In genomic region chr2:232487385-232488096, GRCh38 we compare ENCODE assay signal across 12 cellular contexts. TPM values are rescaled to one million over a fixed set of nuclear protein-coding genes. Genes with fewer than 3 reads are reported as not detected.
DNase-seq lines count a peak whose midpoint lies in the region; ATAC-seq, FAIRE-seq and TF ChIP-seq lines count a peak whose summit lies in the region.
"Had no signal": no experiment of that assay in that cellular context is flagged by ENCODE, and none has a peak within 500 bp of the region (broad histone marks: within the 10 kb centered on the region; RNA-seq: fewer than 3 reads in every experiment).

TSS of gene ECEL1 (minus strand) at chr2:232487834. CDS start at chr2:232486653, 1,181 bp downstream.

- H3K4me3 ChIP-seq in kidney (ENCODE audit: low read length in 2 of 2) (no peak within 1 kb of the TSS), thoracic aorta (peak within 1 kb of the TSS; percentile 47)

- no peak for DNase-seq in activated naive CD8-positive, alpha-beta T cell treated with anti-CD3 and anti-CD28 coated beads for 36 hours
- DNase-seq in T-helper 17 cell = peak in 1 of 3 donors; percentile 5
- DNase-seq in kidney = peak; percentile 71
- DNase-seq in thoracic aorta (ENCODE audit: low spot score) = no peak
- no peak for DNase-seq in activated CD4-positive, alpha-beta memory T cell treated with anti-CD3 and anti-CD28 coated beads for 36 hours
- DNase-seq in CD1c-positive myeloid dendritic cell (ENCODE audit: extremely low spot score) = no peak
- DNase-seq: NCI-H187 had no signal

- H3K36me3 ChIP-seq in kidney (ENCODE audit: control insufficient read depth in 1 of 2, insufficient read depth in 2 of 2, low read length in 2 of 2) = no peaks in the 10 kb centered on the region
- no peaks in the 10 kb centered on the region for H3K36me3 ChIP-seq in thoracic aorta
- H3K36me3 ChIP-seq: thyroid gland had no signal

- H3K27ac Mint-ChIP-seq in activated naive CD8-positive, alpha-beta T cell = no peak within 1 kb of the TSS
- no peak within 1 kb of the TSS for H3K27ac Mint-ChIP-seq in activated naive CD8-positive, alpha-beta T cell treated with anti-CD3 and anti-CD28 coated beads for 36 hours
- H3K27ac Mint-ChIP-seq in T-helper 17 cell = no peak within 1 kb of the TSS
- H3K27ac Mint-ChIP-seq in activated CD4-positive, alpha-beta memory T cell treated with anti-CD3 and anti-CD28 coated beads for 36 hours = no peak within 1 kb of the TSS

- H3K4me1 ChIP-seq in kidney (ENCODE audit: control insufficient read depth in 1 of 2, insufficient read depth in 1 of 2, low read depth in 1 of 2, low read length in 2 of 2) (no peaks in the 10 kb centered on the region), thoracic aorta (ENCODE audit: control insufficient read depth in 1 of 2, low read depth in 2 of 2) (peaks cover 0 to 6% of the 10 kb centered on the region in 2 donors)

- H3K4me3 Mint-ChIP-seq in activated naive CD8-positive, alpha-beta T cell = peak within 1 kb of the TSS; percentile 57
- no peak within 1 kb of the TSS for H3K4me3 Mint-ChIP-seq in activated naive CD8-positive, alpha-beta T cell treated with anti-CD3 and anti-CD28 coated beads for 36 hours
- peak within 1 kb of the TSS; percentile 83 for H3K4me3 Mint-ChIP-seq in T-helper 17 cell
- H3K4me3 Mint-ChIP-seq in activated CD4-positive, alpha-beta memory T cell treated with anti-CD3 and anti-CD28 coated beads for 36 hours = no peak within 1 kb of the TSS

- intact Hi-C loops in kidney (cut with DNase I) = no loop called here
- intact Hi-C loops in activated CD4-positive, alpha-beta memory T cell treated with anti-CD3 and anti-CD28 coated beads for 36 hours (cut with micrococcal nuclease) = no loop called here

- no peak within 1 kb of the TSS for H3K27ac ChIP-seq in kidney (ENCODE audit: low read depth in 2 of 2, low read length in 2 of 2)
- H3K27ac ChIP-seq in thoracic aorta = no peak within 1 kb of the TSS
- H3K27ac ChIP-seq: thyroid gland, VCaP had no signal

- TF ChIP-seq CTCF in kidney (IDR thresholded peaks at IDR 0.05; ENCODE audit: borderline replicate concordance, extremely low read depth, insufficient read depth) (no peak), thoracic aorta (IDR thresholded peaks at IDR 0.05) (no peak)

- H3K9ac ChIP-seq in kidney (ENCODE audit: low read length in 2 of 2) = no peak within 1 kb of the TSS

- FAIRE-seq in kidney (lab: Jason Lieb, UNC) = no peak
- FAIRE-seq: bronchial epithelial cell had no signal

- CTCF ChIA-PET in activated CD4-positive, alpha-beta memory T cell treated with anti-CD3 and anti-CD28 coated beads for 36 hours (lab: Charles Lee) = no interaction called here

- peaks cover 8% of the 10 kb centered on the region for H3K4me1 Mint-ChIP-seq in activated naive CD8-positive, alpha-beta T cell (ENCODE audit: low read depth)
- peaks cover 3% of the 10 kb centered on the region for H3K4me1 Mint-ChIP-seq in activated naive CD8-positive, alpha-beta T cell treated with anti-CD3 and anti-CD28 coated beads for 36 hours
- peaks cover 8% of the 10 kb centered on the region for H3K4me1 Mint-ChIP-seq in T-helper 17 cell
- peaks cover 8% of the 10 kb centered on the region for H3K4me1 Mint-ChIP-seq in activated CD4-positive, alpha-beta memory T cell treated with anti-CD3 and anti-CD28 coated beads for 36 hours (ENCODE audit: low read depth)

- H3K27me3 Mint-ChIP-seq in activated naive CD8-positive, alpha-beta T cell = peaks cover 13% of the 10 kb centered on the region
- H3K27me3 Mint-ChIP-seq in activated naive CD8-positive, alpha-beta T cell treated with anti-CD3 and anti-CD28 coated beads for 36 hours = peaks cover 49% of the 10 kb centered on the region
- H3K27me3 Mint-ChIP-seq in T-helper 17 cell = peaks cover 62% of the 10 kb centered on the region
- H3K27me3 Mint-ChIP-seq in activated CD4-positive, alpha-beta memory T cell treated with anti-CD3 and anti-CD28 coated beads for 36 hours = peaks cover 52% of the 10 kb centered on the region

- POLR2A ChIA-PET in activated CD4-positive, alpha-beta memory T cell treated with anti-CD3 and anti-CD28 coated beads for 36 hours (lab: Charles Lee) = no interaction called here

- no peaks in the 10 kb centered on the region for H3K36me3 Mint-ChIP-seq in activated naive CD8-positive, alpha-beta T cell
- H3K36me3 Mint-ChIP-seq in activated naive CD8-positive, alpha-beta T cell treated with anti-CD3 and anti-CD28 coated beads for 36 hours = no peaks in the 10 kb centered on the region
- H3K36me3 Mint-ChIP-seq in T-helper 17 cell (ENCODE audit: low read depth) = peaks cover 6% of the 10 kb centered on the region
- no peaks in the 10 kb centered on the region for H3K36me3 Mint-ChIP-seq in activated CD4-positive, alpha-beta memory T cell treated with anti-CD3 and anti-CD28 coated beads for 36 hours

- no peak for ATAC-seq in T-helper 17 cell
- no peak for ATAC-seq in thoracic aorta (ENCODE audit: insufficient number of reproducible peaks, low FRiP score, low read depth)
- no peak for ATAC-seq in GM21737 (IDR thresholded peaks at IDR 0.05; ENCODE audit: unreplicated experiment)

- H3K27me3 ChIP-seq in thoracic aorta (replicated peaks; ENCODE audit: insufficient read depth) = peaks cover 3% of the 10 kb centered on the region

- no peaks in the 10 kb centered on the region for H3K9me3 Mint-ChIP-seq in activated naive CD8-positive, alpha-beta T cell (ENCODE audit: low read depth)
- no peaks in the 10 kb centered on the region for H3K9me3 Mint-ChIP-seq in activated naive CD8-positive, alpha-beta T cell treated with anti-CD3 and anti-CD28 coated beads for 36 hours
- no peaks in the 10 kb centered on the region for H3K9me3 Mint-ChIP-seq in activated CD4-positive, alpha-beta memory T cell treated with anti-CD3 and anti-CD28 coated beads for 36 hours

- no peaks in the 10 kb centered on the region for H3K9me3 ChIP-seq in T-helper 17 cell (ENCODE audit: control insufficient read depth, low read length, poor library complexity, severe bottlenecking)
- no peaks in the 10 kb centered on the region for H3K9me3 ChIP-seq in kidney (ENCODE audit: control insufficient read depth in 1 of 2, low read length in 2 of 2)
- H3K9me3 ChIP-seq in thoracic aorta = no peaks in the 10 kb centered on the region
- H3K9me3 ChIP-seq: thyroid gland had no signal

RNA-seq across cellular contexts. Expression of gene ECEL1, which starts in this region (rescaled TPM):
- under 1 TPM; 0.12 to 0.14 TPM for total RNA-seq in activated naive CD8-positive, alpha-beta T cell treated with anti-CD3 and anti-CD28 coated beads for 36 hours
- total RNA-seq in T-helper 17 cell (not detected), kidney (6.7 TPM), thoracic aorta (1 to 10 TPM; 1.6 to 2.8 TPM)
- 8.5 TPM for polyA plus RNA-seq in kidney (ENCODE audit: insufficient read depth, low read depth, low replicate concordance)
- under 1 TPM in 1 of 2 experiments, not detected in 1; 0.10 TPM for total RNA-seq in activated CD4-positive, alpha-beta memory T cell treated with anti-CD3 and anti-CD28 coated beads for 36 hours
- total RNA-seq: bronchial epithelial cell had no signal

Comparison
In these comparisons a context has a peak if more than half of its experiments do, and no peak if none do; other contexts are left out.
1. H3K4me3 Mint-ChIP-seq: peak in activated naive CD8-positive, alpha-beta T cell (single experiment) and T-helper 17 cell (single experiment); none in activated naive CD8-positive, alpha-beta T cell treated with anti-CD3 and anti-CD28 coated beads for 36 hours (single experiment) and activated CD4-positive, alpha-beta memory T cell treated with anti-CD3 and anti-CD28 coated beads for 36 hours (single experiment).